In the genomic region with DNA sequence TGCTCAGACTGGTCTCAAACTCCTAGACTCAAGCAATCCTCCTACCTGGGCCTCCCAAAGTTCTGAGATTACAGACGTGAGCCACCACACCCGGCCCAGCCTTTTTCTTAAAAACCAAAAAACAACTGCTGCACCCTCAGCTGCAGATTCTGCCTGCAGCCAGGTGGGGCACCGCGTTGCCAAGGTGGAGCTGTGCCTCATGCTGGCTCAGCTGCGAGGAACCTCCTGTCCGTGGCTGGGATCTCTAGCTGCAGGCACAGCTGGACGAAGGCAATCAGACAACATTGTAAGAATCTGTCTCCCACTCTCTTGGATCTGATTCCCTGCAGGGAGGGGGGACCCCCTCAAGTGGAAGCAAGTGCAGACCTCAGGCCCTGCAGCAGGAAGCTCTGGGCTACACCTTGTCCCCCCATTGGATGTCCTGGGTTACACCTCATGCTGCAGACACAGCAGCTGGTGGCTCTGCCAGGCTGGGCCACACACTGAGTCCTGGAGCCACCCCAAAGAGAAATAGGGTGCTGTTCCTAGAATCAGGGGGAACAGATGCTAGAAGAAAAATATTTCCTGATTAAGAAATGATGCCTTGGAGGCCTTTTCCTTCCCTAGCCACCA, we compare ENCODE assay signal across 8 cellular contexts. TPM values are rescaled to one million over a fixed set of nuclear protein-coding genes. Genes with fewer than 3 reads are reported as not detected.
DNase-seq lines count a peak whose midpoint lies in the region; FAIRE-seq and TF ChIP-seq lines count a peak whose summit lies in the region.
"Had no signal": no experiment of that assay in that cellular context is flagged by ENCODE, and none has a peak within 500 bp of the region (broad histone marks: within the 10 kb centered on the region; RNA-seq: fewer than 3 reads in every experiment).

No MANE protein-coding gene starts in this region.

- DNase-seq in keratinocyte (ENCODE audit: low read depth, low spot score) (no peak), thyroid gland (peak; percentile 53 to 56), DMS153 (lab: John Stamatoyannopoulos, UW) (no peak), activated gamma-delta T cell (lab: John Stamatoyannopoulos, UW) (no peak)
- DNase-seq in CD8-positive, alpha-beta memory T cell: no peak

- no peak for FAIRE-seq in keratinocyte (lab: Jason Lieb, UNC)
- FAIRE-seq: colon had no signal

- H3K9ac ChIP-seq in HUES6 (ENCODE audit: low read length) (peak overlapping the region; percentile 87), keratinocyte (ENCODE audit: control insufficient read depth, extremely low read depth, insufficient read depth, low read length) (no peak overlapping the region)

- TF ChIP-seq CTCF in keratinocyte (optimal IDR thresholded peaks at IDR 0.05 in 1 of 3, IDR thresholded peaks at IDR 0.05 in 1 of 3, conservative IDR thresholded peaks at IDR 0.05 in 1 of 3; ENCODE audit: extremely low read depth in 1 of 3, insufficient read depth in 2 of 3, low read length in 3 of 3) (peak; percentile 24 to 64 (median 33)), thyroid gland (IDR thresholded peaks at IDR 0.05) (peak in 1 of 6 experiments; percentile 16)

- dilution Hi-C loops in keratinocyte (cut with MboI; ENCODE audit: extremely low pct_ligation_motif_present, low sequenced_read_pairs): no loop called here

- H3K9me3 ChIP-seq in HUES6 (ENCODE audit: control insufficient read depth, insufficient read depth, low read depth, low read length) (no peaks in the 10 kb centered on the region), keratinocyte (ENCODE audit: control insufficient read depth, low read depth, low read length) (no peaks in the 10 kb centered on the region), thyroid gland (no peaks in the 10 kb centered on the region)
- no peaks in the 10 kb centered on the region for H3K9me3 ChIP-seq in CD8-positive, alpha-beta memory T cell (ENCODE audit: low read length)

- H3K9me3 Mint-ChIP-seq in CD8-positive, alpha-beta memory T cell: no peaks in the 10 kb centered on the region

- H3K4me3 Mint-ChIP-seq in CD8-positive, alpha-beta memory T cell: no peak overlapping the region

- H3K4me3 ChIP-seq in HUES6 (ENCODE audit: low read depth, low read length) (no peak overlapping the region), keratinocyte (ENCODE audit: control insufficient read depth in 2 of 3, extremely low read depth in 1 of 3, insufficient read depth in 2 of 3, low read depth in 1 of 3, low read length in 3 of 3) (no peak overlapping the region), thyroid gland (replicated peaks in 1 of 3) (no peak overlapping the region)
- no peak overlapping the region for H3K4me3 ChIP-seq in CD8-positive, alpha-beta memory T cell (ENCODE audit: low read length)

- peaks cover 9 to 30% of the 10 kb centered on the region in 2 donors for H3K27me3 Mint-ChIP-seq in CD8-positive, alpha-beta memory T cell

- peak overlapping the region; percentile 89 for H3K27ac ChIP-seq in HUES6 (ENCODE audit: low read depth, low read length)
- peak overlapping the region; percentile 88 for H3K27ac ChIP-seq in angular gyrus (ENCODE audit: low read depth, low read length)
- no peak overlapping the region for H3K27ac ChIP-seq in keratinocyte (ENCODE audit: control insufficient read depth, insufficient read depth, low read length)
- peak overlapping the region; percentile 90 to 99 (median 92) for H3K27ac ChIP-seq in thyroid gland
- H3K27ac ChIP-seq in CD8-positive, alpha-beta memory T cell (ENCODE audit: low read depth, low read length): no peak overlapping the region

- no peaks in the 10 kb centered on the region for H3K27me3 ChIP-seq in HUES6 (ENCODE audit: control insufficient read depth, insufficient read depth, low read length)
- no peaks in the 10 kb centered on the region for H3K27me3 ChIP-seq in keratinocyte (ENCODE audit: control insufficient read depth, extremely low read depth, insufficient read depth, low read length)
- H3K27me3 ChIP-seq in thyroid gland: no peaks in the 10 kb centered on the region
- H3K27me3 ChIP-seq in CD8-positive, alpha-beta memory T cell (ENCODE audit: insufficient read depth, low read length, poor library complexity, severe bottlenecking): no peaks in the 10 kb centered on the region

- H2AFZ ChIP-seq in keratinocyte (ENCODE audit: control insufficient read depth, low read length): no peak overlapping the region

- WGBS in thyroid gland, 2 donors: 71 to 72% methylated on average over 7 of the region's 7 CpGs

- H3K4me1 Mint-ChIP-seq in CD8-positive, alpha-beta memory T cell: no peaks in the 10 kb centered on the region

- no peaks in the 10 kb centered on the region for H3K79me2 ChIP-seq in keratinocyte (ENCODE audit: control insufficient read depth, insufficient read depth, low read length)

- H3K36me3 Mint-ChIP-seq in CD8-positive, alpha-beta memory T cell: no peaks in the 10 kb centered on the region

- CTCF ChIA-PET in CD8-positive, alpha-beta memory T cell (lab: Charles Lee): no interaction called here

- peaks cover 29% of the 10 kb centered on the region for H3K4me1 ChIP-seq in HUES6 (ENCODE audit: control insufficient read depth, insufficient read depth, low read length)
- H3K4me1 ChIP-seq in keratinocyte (ENCODE audit: control insufficient read depth, extremely low read depth, insufficient read depth, low read length): peaks cover 16% of the 10 kb centered on the region
- H3K4me1 ChIP-seq in thyroid gland: peaks cover 14 to 20% of the 10 kb centered on the region in 2 donors
- H3K4me1 ChIP-seq in CD8-positive, alpha-beta memory T cell (ENCODE audit: insufficient read depth, low read length): no peaks in the 10 kb centered on the region

- no peak overlapping the region for H3K27ac Mint-ChIP-seq in CD8-positive, alpha-beta memory T cell

- intact Hi-C loops in thyroid gland (cut with DNase I): no loop called here

- H3K9me1 ChIP-seq in keratinocyte (ENCODE audit: control insufficient read depth, extremely low read depth, insufficient read depth, low read length): no peaks in the 10 kb centered on the region

- H3K36me3 ChIP-seq in HUES6 (ENCODE audit: control insufficient read depth, insufficient read depth, low read length) (no peaks in the 10 kb centered on the region), keratinocyte (ENCODE audit: control insufficient read depth in 2 of 2, extremely low read depth in 1 of 2, insufficient read depth in 2 of 2, low read length in 2 of 2) (no peaks in the 10 kb centered on the region), thyroid gland (no peaks in the 10 kb centered on the region)
- no peaks in the 10 kb centered on the region for H3K36me3 ChIP-seq in CD8-positive, alpha-beta memory T cell (ENCODE audit: insufficient read depth, low read length)

- H3K4me2 ChIP-seq in keratinocyte (ENCODE audit: control insufficient read depth, extremely low read depth, insufficient read depth, low read depth, low read length): no peak overlapping the region

- no peaks in the 10 kb centered on the region for H4K20me1 ChIP-seq in keratinocyte (ENCODE audit: control insufficient read depth, extremely low read depth, insufficient read depth, low read length)

- POLR2A ChIA-PET in CD8-positive, alpha-beta memory T cell (lab: Charles Lee): no interaction called here

- no peak for TF ChIP-seq POLR2A in thyroid gland (IDR thresholded peaks at IDR 0.05)

RNA-seq across cellular contexts. Expression of a gene that starts 24.1 kb away (rescaled TPM):
- 1.2 to 3.0 TPM (median 1.4 TPM) in 3 replicates for polyA plus RNA-seq in keratinocyte
- 2.0 TPM for polyA plus RNA-seq in keratinocyte (2011; ENCODE audit: low read depth)
- polyA plus RNA-seq in keratinocyte (2011; cell fraction: cytosol; rRNA removed): 0.29 and 0.42 TPM in 2 replicates
- polyA plus RNA-seq in keratinocyte (2011; cell fraction: nucleus; rRNA removed): 0.55 and 0.76 TPM in 2 replicates
- polyA plus RNA-seq in keratinocyte (2012; ENCODE audit: low replicate concordance): 2.1 and 4.6 TPM in 2 replicates
- polyA minus RNA-seq in keratinocyte: 0.86 to 2.3 TPM (median 0.96 TPM) in 3 replicates
- not detected for polyA minus RNA-seq in keratinocyte (2011; cell fraction: cytosol; rRNA and poly(A)+ RNA removed)
- polyA minus RNA-seq in keratinocyte (2011; cell fraction: nucleus; rRNA and poly(A)+ RNA removed): not detected in 2 replicates
- under 1 TPM in 1 of 4 donors, not detected in 3; 0.67 TPM for total RNA-seq in thyroid gland
- total RNA-seq in CD8-positive, alpha-beta memory T cell: not detected
- not detected for polyA plus RNA-seq in CD8-positive, alpha-beta memory T cell

RNA-seq across cellular contexts. Expression of a gene that starts 29.8 kb away (rescaled TPM):
- polyA plus RNA-seq in keratinocyte: 479 to 701 TPM (median 598 TPM) in 3 replicates
- polyA plus RNA-seq in keratinocyte (2011; ENCODE audit: low read depth): 90.6 TPM
- 405 and 737 TPM in 2 replicates for polyA plus RNA-seq in keratinocyte (2011; cell fraction: cytosol; rRNA removed)
- polyA plus RNA-seq in keratinocyte (2011; cell fraction: nucleus; rRNA removed): 443 and 589 TPM in 2 replicates
- polyA plus RNA-seq in keratinocyte (2012; ENCODE audit: low replicate concordance): 202 and 788 TPM in 2 replicates
- 445 to 619 TPM (median 547 TPM) in 3 replicates for polyA minus RNA-seq in keratinocyte
- polyA minus RNA-seq in keratinocyte (2011; cell fraction: cytosol; rRNA and poly(A)+ RNA removed): 1,165 TPM
- polyA minus RNA-seq in keratinocyte (2011; cell fraction: nucleus; rRNA and poly(A)+ RNA removed): 338 and 341 TPM in 2 replicates
- 100 to 1,000 TPM in 3 of 4 donors, 10 to 100 TPM in 1; 91.9 to 157 (median 124) TPM for total RNA-seq in thyroid gland
- 1 to 10 TPM; 8.8 to 9.1 TPM for total RNA-seq in CD8-positive, alpha-beta memory T cell
- polyA plus RNA-seq in CD8-positive, alpha-beta memory T cell: 0.77 TPM

Comparison
In these comparisons a context has a peak if more than half of its experiments do, and no peak if none do; other contexts are left out.
1. H3K27ac ChIP-seq: peak in HUES6 (single experiment), angular gyrus (single experiment) and thyroid gland (3 of 3); none in keratinocyte (single experiment) and CD8-positive, alpha-beta memory T cell (single experiment).
2. DNase-seq: peak in thyroid gland (2 of 2); none in keratinocyte (single experiment), DMS153 (single experiment), CD8-positive, alpha-beta memory T cell (0 of 5) and activated gamma-delta T cell (single experiment).
3. RNA of a gene that starts 29.8 kb away (total RNA-seq): 91.9 to 157 TPM in thyroid gland; 8.8 to 9.1 TPM in CD8-positive, alpha-beta memory T cell; every median in the first group is over 4 times any median in the second.